Comparison of ENCODE assay signal across 19 cellular contexts in genomic region chr21:24223625-24224024, GRCh38.
"Had no signal": no experiment of that assay in that cellular context is flagged by ENCODE, and none has a peak within 500 bp of the region (broad histone marks: within the 10 kb centered on the region; RNA-seq: fewer than 3 reads in every experiment).

No MANE protein-coding gene starts in this region.

- H3K27ac ChIP-seq: gastroesophageal sphincter, heart right ventricle, prostate gland, skin epidermis, tibial nerve, uterus, WERI-Rb-1 had no signal

- DNase-seq: activated CD4-positive, alpha-beta memory T cell treated with anti-CD3 and anti-CD28 coated beads, Interleukin-2, amount 10 ng/mL, durations not matched to agents 7 days and 5 days; activated CD4-positive, alpha-beta T cell treated with anti-CD3 and anti-CD28 coated beads for 36 hours; activated naive CD4-positive, alpha-beta T cell treated with anti-CD3 and anti-CD28 coated beads, Interleukin-2, amount 10 ng/mL, durations not matched to agents 7 days and 5 days; activated T-cell treated with anti-CD3 and anti-CD28 coated beads, Interleukin-2, amount 50 U/mL, for 24 hours; heart right ventricle; islet precursor cell; right cardiac atrium; stimulated activated CD4-positive, alpha-beta T cell treated with anti-CD3 and anti-CD28 coated beads, Interleukin-15, amount 100 ng/mL, for 24 hours; stimulated activated CD4-positive, alpha-beta T cell treated with anti-CD3 and anti-CD28 coated beads, Interleukin-4, amount 100 ng/mL, for 1 hour; stimulated activated naive B cell treated with anti-CD40 and anti-IgM and Interleukin-4, amounts not matched to agents 10 μg/mL and 1 μg/mL and 100 μg/mL, for 72 hours; substantia nigra; T-helper 2 cell; uterus; WERI-Rb-1 had no signal

- H3K4me1 ChIP-seq: gastroesophageal sphincter, heart right ventricle, prostate gland, tibial nerve, uterus had no signal

- H3K36me3 ChIP-seq: gastroesophageal sphincter, heart right ventricle, prostate gland, tibial nerve, uterus, WERI-Rb-1 had no signal

- H3K4me3 ChIP-seq: gastroesophageal sphincter, heart right ventricle, lung, prostate gland, skin epidermis, tibial nerve, uterus had no signal

- H3K9me3 ChIP-seq: prostate gland, uterus had no signal

- ATAC-seq: activated CD4-positive, alpha-beta T cell treated with anti-CD3 and anti-CD28 coated beads for 36 hours; gastroesophageal sphincter; heart right ventricle; right cardiac atrium; stimulated activated naive B cell treated with anti-CD40 and anti-IgM and Interleukin-4, amounts not matched to agents 10 μg/mL and 1 μg/mL and 100 μg/mL, for 72 hours had no signal

- H3K27me3 ChIP-seq: gastroesophageal sphincter, heart right ventricle, tibial nerve, uterus had no signal
